2 cellular contexts compared by ENCODE assay signal in genomic region chr3:183006396-183007002, GRCh38.
TF ChIP-seq lines count a peak whose summit lies in the region.

No MANE protein-coding gene starts in this region.

TF ChIP-seq in GM23338, 12 proteins besides CTCF, POLR2A, EP300 and RAD21 (continued from another document):
- TF ChIP-seq, protein P1, sequence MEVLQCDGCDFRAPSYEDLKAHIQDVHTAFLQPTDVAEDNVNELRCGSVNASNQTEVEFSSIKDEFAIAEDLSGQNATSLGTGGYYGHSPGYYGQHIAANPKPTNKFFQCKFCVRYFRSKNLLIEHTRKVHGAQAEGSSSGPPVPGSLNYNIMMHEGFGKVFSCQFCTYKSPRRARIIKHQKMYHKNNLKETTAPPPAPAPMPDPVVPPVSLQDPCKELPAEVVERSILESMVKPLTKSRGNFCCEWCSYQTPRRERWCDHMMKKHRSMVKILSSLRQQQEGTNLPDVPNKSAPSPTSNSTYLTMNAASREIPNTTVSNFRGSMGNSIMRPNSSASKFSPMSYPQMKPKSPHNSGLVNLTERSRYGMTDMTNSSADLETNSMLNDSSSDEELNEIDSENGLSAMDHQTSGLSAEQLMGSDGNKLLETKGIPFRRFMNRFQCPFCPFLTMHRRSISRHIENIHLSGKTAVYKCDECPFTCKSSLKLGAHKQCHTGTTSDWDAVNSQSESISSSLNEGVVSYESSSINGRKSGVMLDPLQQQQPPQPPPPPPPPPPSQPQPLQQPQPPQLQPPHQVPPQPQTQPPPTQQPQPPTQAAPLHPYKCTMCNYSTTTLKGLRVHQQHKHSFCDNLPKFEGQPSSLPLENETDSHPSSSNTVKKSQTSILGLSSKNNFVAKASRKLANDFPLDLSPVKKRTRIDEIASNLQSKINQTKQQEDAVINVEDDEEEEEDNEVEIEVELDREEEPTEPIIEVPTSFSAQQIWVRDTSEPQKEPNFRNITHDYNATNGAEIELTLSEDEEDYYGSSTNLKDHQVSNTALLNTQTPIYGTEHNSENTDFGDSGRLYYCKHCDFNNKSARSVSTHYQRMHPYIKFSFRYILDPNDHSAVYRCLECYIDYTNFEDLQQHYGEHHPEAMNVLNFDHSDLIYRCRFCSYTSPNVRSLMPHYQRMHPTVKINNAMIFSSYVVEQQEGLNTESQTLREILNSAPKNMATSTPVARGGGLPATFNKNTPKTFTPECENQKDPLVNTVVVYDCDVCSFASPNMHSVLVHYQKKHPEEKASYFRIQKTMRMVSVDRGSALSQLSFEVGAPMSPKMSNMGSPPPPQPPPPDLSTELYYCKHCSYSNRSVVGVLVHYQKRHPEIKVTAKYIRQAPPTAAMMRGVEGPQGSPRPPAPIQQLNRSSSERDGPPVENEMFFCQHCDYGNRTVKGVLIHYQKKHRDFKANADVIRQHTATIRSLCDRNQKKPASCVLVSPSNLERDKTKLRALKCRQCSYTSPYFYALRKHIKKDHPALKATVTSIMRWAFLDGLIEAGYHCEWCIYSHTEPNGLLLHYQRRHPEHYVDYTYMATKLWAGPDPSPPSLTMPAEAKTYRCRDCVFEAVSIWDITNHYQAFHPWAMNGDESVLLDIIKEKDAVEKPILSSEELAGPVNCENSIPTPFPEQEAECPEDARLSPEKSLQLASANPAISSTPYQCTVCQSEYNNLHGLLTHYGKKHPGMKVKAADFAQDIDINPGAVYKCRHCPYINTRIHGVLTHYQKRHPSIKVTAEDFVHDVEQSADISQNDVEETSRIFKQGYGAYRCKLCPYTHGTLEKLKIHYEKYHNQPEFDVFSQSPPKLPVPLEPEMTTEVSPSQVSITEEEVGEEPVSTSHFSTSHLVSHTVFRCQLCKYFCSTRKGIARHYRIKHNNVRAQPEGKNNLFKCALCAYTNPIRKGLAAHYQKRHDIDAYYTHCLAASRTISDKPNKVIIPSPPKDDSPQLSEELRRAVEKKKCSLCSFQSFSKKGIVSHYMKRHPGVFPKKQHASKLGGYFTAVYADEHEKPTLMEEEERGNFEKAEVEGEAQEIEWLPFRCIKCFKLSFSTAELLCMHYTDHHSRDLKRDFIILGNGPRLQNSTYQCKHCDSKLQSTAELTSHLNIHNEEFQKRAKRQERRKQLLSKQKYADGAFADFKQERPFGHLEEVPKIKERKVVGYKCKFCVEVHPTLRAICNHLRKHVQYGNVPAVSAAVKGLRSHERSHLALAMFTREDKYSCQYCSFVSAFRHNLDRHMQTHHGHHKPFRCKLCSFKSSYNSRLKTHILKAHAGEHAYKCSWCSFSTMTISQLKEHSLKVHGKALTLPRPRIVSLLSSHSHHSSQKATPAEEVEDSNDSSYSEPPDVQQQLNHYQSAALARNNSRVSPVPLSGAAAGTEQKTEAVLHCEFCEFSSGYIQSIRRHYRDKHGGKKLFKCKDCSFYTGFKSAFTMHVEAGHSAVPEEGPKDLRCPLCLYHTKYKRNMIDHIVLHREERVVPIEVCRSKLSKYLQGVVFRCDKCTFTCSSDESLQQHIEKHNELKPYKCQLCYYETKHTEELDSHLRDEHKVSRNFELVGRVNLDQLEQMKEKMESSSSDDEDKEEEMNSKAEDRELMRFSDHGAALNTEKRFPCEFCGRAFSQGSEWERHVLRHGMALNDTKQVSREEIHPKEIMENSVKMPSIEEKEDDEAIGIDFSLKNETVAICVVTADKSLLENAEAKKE (CRISPR knock-in tag; IDR thresholded peaks at IDR 0.05) = no peak
- TF ChIP-seq, protein P2, sequence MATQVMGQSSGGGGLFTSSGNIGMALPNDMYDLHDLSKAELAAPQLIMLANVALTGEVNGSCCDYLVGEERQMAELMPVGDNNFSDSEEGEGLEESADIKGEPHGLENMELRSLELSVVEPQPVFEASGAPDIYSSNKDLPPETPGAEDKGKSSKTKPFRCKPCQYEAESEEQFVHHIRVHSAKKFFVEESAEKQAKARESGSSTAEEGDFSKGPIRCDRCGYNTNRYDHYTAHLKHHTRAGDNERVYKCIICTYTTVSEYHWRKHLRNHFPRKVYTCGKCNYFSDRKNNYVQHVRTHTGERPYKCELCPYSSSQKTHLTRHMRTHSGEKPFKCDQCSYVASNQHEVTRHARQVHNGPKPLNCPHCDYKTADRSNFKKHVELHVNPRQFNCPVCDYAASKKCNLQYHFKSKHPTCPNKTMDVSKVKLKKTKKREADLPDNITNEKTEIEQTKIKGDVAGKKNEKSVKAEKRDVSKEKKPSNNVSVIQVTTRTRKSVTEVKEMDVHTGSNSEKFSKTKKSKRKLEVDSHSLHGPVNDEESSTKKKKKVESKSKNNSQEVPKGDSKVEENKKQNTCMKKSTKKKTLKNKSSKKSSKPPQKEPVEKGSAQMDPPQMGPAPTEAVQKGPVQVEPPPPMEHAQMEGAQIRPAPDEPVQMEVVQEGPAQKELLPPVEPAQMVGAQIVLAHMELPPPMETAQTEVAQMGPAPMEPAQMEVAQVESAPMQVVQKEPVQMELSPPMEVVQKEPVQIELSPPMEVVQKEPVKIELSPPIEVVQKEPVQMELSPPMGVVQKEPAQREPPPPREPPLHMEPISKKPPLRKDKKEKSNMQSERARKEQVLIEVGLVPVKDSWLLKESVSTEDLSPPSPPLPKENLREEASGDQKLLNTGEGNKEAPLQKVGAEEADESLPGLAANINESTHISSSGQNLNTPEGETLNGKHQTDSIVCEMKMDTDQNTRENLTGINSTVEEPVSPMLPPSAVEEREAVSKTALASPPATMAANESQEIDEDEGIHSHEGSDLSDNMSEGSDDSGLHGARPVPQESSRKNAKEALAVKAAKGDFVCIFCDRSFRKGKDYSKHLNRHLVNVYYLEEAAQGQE (IDR thresholded peaks at IDR 0.05; ENCODE audit: unreplicated experiment) = no peak
- TF ChIP-seq EZH2 (IDR thresholded peaks at IDR 0.05; ENCODE audit: low read depth, unreplicated experiment) (no peak), ZNF331 (CRISPR knock-in tag; IDR thresholded peaks at IDR 0.05; ENCODE audit: low read depth) (no peak), NANOG (IDR thresholded peaks at IDR 0.05; ENCODE audit: borderline replicate concordance) (no peak)

TF ChIP-seq in WTC11, 78 proteins besides CTCF, POLR2A, EP300 and RAD21 (continued from another document):
- TF ChIP-seq, protein P3, sequence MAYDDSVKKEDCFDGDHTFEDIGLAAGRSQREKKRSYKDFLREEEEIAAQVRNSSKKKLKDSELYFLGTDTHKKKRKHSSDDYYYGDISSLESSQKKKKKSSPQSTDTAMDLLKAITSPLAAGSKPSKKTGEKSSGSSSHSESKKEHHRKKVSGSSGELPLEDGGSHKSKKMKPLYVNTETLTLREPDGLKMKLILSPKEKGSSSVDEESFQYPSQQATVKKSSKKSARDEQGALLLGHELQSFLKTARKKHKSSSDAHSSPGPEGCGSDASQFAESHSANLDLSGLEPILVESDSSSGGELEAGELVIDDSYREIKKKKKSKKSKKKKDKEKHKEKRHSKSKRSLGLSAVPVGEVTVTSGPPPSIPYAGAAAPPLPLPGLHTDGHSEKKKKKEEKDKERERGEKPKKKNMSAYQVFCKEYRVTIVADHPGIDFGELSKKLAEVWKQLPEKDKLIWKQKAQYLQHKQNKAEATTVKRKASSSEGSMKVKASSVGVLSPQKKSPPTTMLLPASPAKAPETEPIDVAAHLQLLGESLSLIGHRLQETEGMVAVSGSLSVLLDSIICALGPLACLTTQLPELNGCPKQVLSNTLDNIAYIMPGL (CRISPR knock-in tag; IDR thresholded peaks at IDR 0.05) = no peak
- no peak for TF ChIP-seq ZNF671 (CRISPR knock-in tag; IDR thresholded peaks at IDR 0.05)
- TF ChIP-seq JUN (CRISPR knock-in tag; IDR thresholded peaks at IDR 0.05) = no peak
- TF ChIP-seq, protein P4, sequence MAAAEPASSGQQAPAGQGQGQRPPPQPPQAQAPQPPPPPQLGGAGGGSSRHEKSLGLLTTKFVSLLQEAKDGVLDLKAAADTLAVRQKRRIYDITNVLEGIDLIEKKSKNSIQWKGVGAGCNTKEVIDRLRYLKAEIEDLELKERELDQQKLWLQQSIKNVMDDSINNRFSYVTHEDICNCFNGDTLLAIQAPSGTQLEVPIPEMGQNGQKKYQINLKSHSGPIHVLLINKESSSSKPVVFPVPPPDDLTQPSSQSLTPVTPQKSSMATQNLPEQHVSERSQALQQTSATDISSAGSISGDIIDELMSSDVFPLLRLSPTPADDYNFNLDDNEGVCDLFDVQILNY (CRISPR knock-in tag; IDR thresholded peaks at IDR 0.05) = no peak
